In genomic region chr16:57258226-57258909, GRCh38 we compare ENCODE assay signal across 26 cellular contexts. TPM values are rescaled to one million over a fixed set of nuclear protein-coding genes. Genes with fewer than 3 reads are reported as not detected.
A peak's percentile ranks its signal among the peaks of the same experiment; 100 is the strongest.
DNase-seq lines count a peak whose midpoint lies in the region; ATAC-seq, FAIRE-seq and TF ChIP-seq lines count a peak whose summit lies in the region.
"Had no signal": no experiment of that assay in that cellular context is flagged by ENCODE, and none has a peak within 500 bp of the region (broad histone marks: within the 10 kb centered on the region; RNA-seq: fewer than 3 reads in every experiment).

No MANE protein-coding gene starts in this region.

- DNase-seq in RWPE1 (ENCODE audit: low spot score), result no peak
- peak; percentile 70 for DNase-seq in chondrocyte (ENCODE audit: low spot score)
- DNase-seq in lower lobe of right lung, result peak; percentile 36
- DNase-seq in stomach, result peak; percentile 23
- DNase-seq in OCI-M2 (lab: John Stamatoyannopoulos, UW; ENCODE audit: unreplicated experiment), result no peak
- no peak for DNase-seq in GM12891 (ENCODE audit: insufficient read length, low spot score)
- DNase-seq: ACHN; activated B cell treated with CpG ODN at 0.5 μM for 24 hours; activated naive CD4-positive, alpha-beta T cell treated with anti-CD3 and anti-CD28 coated beads, Interleukin-2, amount 50 U/mL, for 16 hours; anterior cingulate cortex; CD4-positive, alpha-beta memory T cell; effector CD4-positive, alpha-beta T cell; hypothalamus; NCI-H1092; NCI-H1694; stimulated activated naive CD4-positive, alpha-beta T cell had no signal

- peaks cover 11% of the 10 kb centered on the region for H3K4me1 Mint-ChIP-seq in chondrocyte (ENCODE audit: low read depth)

- H3K36me3 ChIP-seq in lower lobe of right lung, result peaks cover 58% of the 10 kb centered on the region
- peaks cover 32 to 72% (median 55%) of the 10 kb centered on the region in 4 donors for H3K36me3 ChIP-seq in stomach
- H3K36me3 ChIP-seq: breast epithelium, prostate gland had no signal

- TF ChIP-seq EP300 in stomach (IDR thresholded peaks at IDR 0.05), result no peak

- CTCF ChIA-PET in RWPE1 (lab: Yijun Ruan, JAX), result no interaction called here

- H3K27me3 ChIP-seq in lower lobe of right lung (ENCODE audit: low read depth), result no peaks in the 10 kb centered on the region
- no peaks in the 10 kb centered on the region for H3K27me3 ChIP-seq in stomach
- H3K27me3 ChIP-seq: breast epithelium, left lung had no signal

- H3K27ac ChIP-seq in RWPE1, result peak overlapping the region; percentile 98
- H3K27ac ChIP-seq in lower lobe of right lung, result peak overlapping the region; percentile 31
- H3K27ac ChIP-seq in stomach, result no peak overlapping the region
- H3K27ac ChIP-seq: breast epithelium, prostate gland had no signal

- no peaks in the 10 kb centered on the region for H3K27me3 Mint-ChIP-seq in chondrocyte (ENCODE audit: low read depth)
- H3K27me3 Mint-ChIP-seq: activated B cell treated with CpG ODN at 0.5 μM for 24 hours; B cell; CD4-positive, alpha-beta memory T cell had no signal

- intact Hi-C loops in lower lobe of right lung (cut with DNase I), result no loop called here
- intact Hi-C loops in stomach (cut with DNase I; ENCODE audit: low total_unique reads), result no loop called here

- H3K4me3 Mint-ChIP-seq in chondrocyte (ENCODE audit: unreplicated experiment), result no peak overlapping the region
- H3K4me3 Mint-ChIP-seq: activated B cell treated with CpG ODN at 0.5 μM for 24 hours; B cell; CD4-positive, alpha-beta memory T cell; GM23338 had no signal

- H3K4me3 ChIP-seq in lower lobe of right lung (no peak overlapping the region), stomach (no peak overlapping the region)
- H3K4me3 ChIP-seq: breast epithelium, GM23338, left lung, prostate gland had no signal

- H3K9me3 Mint-ChIP-seq in chondrocyte (ENCODE audit: low read depth), result no peaks in the 10 kb centered on the region
- H3K9me3 Mint-ChIP-seq: activated B cell treated with CpG ODN at 0.5 μM for 24 hours; CD4-positive, alpha-beta memory T cell; GM23338 had no signal

- H3K9me3 ChIP-seq in lower lobe of right lung, result no peaks in the 10 kb centered on the region
- no peaks in the 10 kb centered on the region for H3K9me3 ChIP-seq in stomach
- H3K9me3 ChIP-seq: breast epithelium, left lung, prostate gland had no signal

- TF ChIP-seq POLR2A in stomach (IDR thresholded peaks at IDR 0.05), result no peak
- no peak for TF ChIP-seq POLR2A in GM12891 (IDR thresholded peaks at IDR 0.05; ENCODE audit: low read depth, low read length)

- peaks cover 12% of the 10 kb centered on the region for H3K4me1 ChIP-seq in lower lobe of right lung
- H3K4me1 ChIP-seq in stomach, result peaks cover 2 to 25% (median 21%) of the 10 kb centered on the region in 4 donors
- H3K4me1 ChIP-seq: breast epithelium, prostate gland had no signal

- FAIRE-seq in GM12891 (lab: Jason Lieb, UNC), result no peak
- FAIRE-seq: colon, GM18507, GM19239 had no signal

- H3K36me3 Mint-ChIP-seq in chondrocyte (ENCODE audit: low read depth), result no peaks in the 10 kb centered on the region

- no peak overlapping the region for H3K27ac Mint-ChIP-seq in chondrocyte (ENCODE audit: unreplicated experiment)
- H3K27ac Mint-ChIP-seq: activated B cell treated with CpG ODN at 0.5 μM for 24 hours, B cell, GM23338 had no signal

- 95 to 98% (median 97%) methylated on average over 17 to 18 of the region's 18 CpGs for WGBS in stomach, 5 donors

- no peak for TF ChIP-seq CTCF in RWPE1 (conservative IDR thresholded peaks at IDR 0.05; ENCODE audit: low read depth)
- TF ChIP-seq CTCF in chondrocyte (IDR thresholded peaks at IDR 0.05), result no peak
- TF ChIP-seq CTCF in lower lobe of right lung (IDR thresholded peaks at IDR 0.05), result no peak
- no peak for TF ChIP-seq CTCF in stomach (IDR thresholded peaks at IDR 0.05)

- no peak for ATAC-seq in lower lobe of right lung
- ATAC-seq in HG02798 (IDR thresholded peaks at IDR 0.05; ENCODE audit: poor library complexity, unreplicated experiment), result no peak
- ATAC-seq: GM23338, left lung had no signal

- POLR2A ChIA-PET in RWPE1 (lab: Yijun Ruan, JAX; ENCODE audit: low non-redundant PET), result no interaction called here

TF ChIP-seq in GM12891, 5 proteins besides CTCF, POLR2A, EP300 and RAD21:
- no peak for TF ChIP-seq POLR2AphosphoS5 (IDR thresholded peaks at IDR 0.05; ENCODE audit: low read depth, low read length)
- no peak for TF ChIP-seq TAF1 (IDR thresholded peaks at IDR 0.05; ENCODE audit: low read depth, low read length)
- no peak for TF ChIP-seq POU2F2 (IDR thresholded peaks at IDR 0.05; ENCODE audit: low read depth, low read length)
- no peak for TF ChIP-seq PAX5 (IDR thresholded peaks at IDR 0.05; ENCODE audit: insufficient read depth, low read length, severe bottlenecking)
- TF ChIP-seq SPI1 (IDR thresholded peaks at IDR 0.05; ENCODE audit: low read depth, low read length), result no peak

RNA-seq across cellular contexts. Expression of gene ARL2BP, which starts 13.3 kb away (rescaled TPM):
- 69.5 to 89.1 TPM (median 70.1 TPM) in 3 replicates for total RNA-seq in chondrocyte
- total RNA-seq in lower lobe of right lung, result 58.1 TPM
- 10 to 100 TPM; 15.6 to 61.6 (median 46.7) TPM for total RNA-seq in stomach
- 10 to 100 TPM; 24.0 to 46.6 (median 39.8) TPM for polyA plus RNA-seq in stomach
- polyA plus RNA-seq in GM12891 (2012; ENCODE audit: low read depth, missing spikeins), result 19.1 TPM

RNA-seq across cellular contexts. Expression of gene PLLP, which starts 26.1 kb away (rescaled TPM):
- 0.02 TPM in 1 of 3 replicates, not detected in the others for total RNA-seq in chondrocyte
- total RNA-seq in lower lobe of right lung, result 77.5 TPM
- 100 to 1,000 TPM in 2 of 5 donors, 10 to 100 TPM in 3; 27.4 to 190 (median 59.1) TPM for total RNA-seq in stomach
- 10 to 100 TPM; 39.0 to 46.6 (median 43.7) TPM for polyA plus RNA-seq in stomach
- 0.89 TPM for polyA plus RNA-seq in GM12891 (2012; ENCODE audit: low read depth, missing spikeins)
- total RNA-seq: activated B cell treated with CpG ODN at 0.5 μM for 24 hours, B cell, myocyte had no signal

Comparison
In these comparisons a context has a peak if more than half of its experiments do, and no peak if none do; other contexts are left out.
1. DNase-seq: peak in chondrocyte (single experiment), lower lobe of right lung (single experiment) and stomach (single experiment); none in RWPE1 (single experiment), OCI-M2 (single experiment) and GM12891 (single experiment).
2. H3K27ac ChIP-seq: peak in RWPE1 (single experiment) and lower lobe of right lung (single experiment); none in stomach (0 of 5).
3. RNA of gene PLLP, which starts 26.1 kb away (total RNA-seq): 77.5 TPM in lower lobe of right lung (single experiment) and 27.4 to 190 TPM in stomach; 0.02 TPM in chondrocyte; every median in the first group is over 10 times any median in the second.